Comparison of ENCODE assay signal across 14 cellular contexts in genomic region chr20:11231742-11232141, GRCh38.
"Had no signal": no experiment of that assay in that cellular context is flagged by ENCODE, and none has a peak within 500 bp of the region (broad histone marks: within the 10 kb centered on the region; RNA-seq: fewer than 3 reads in every experiment).

No MANE protein-coding gene starts in this region.

- H3K27ac Mint-ChIP-seq: activated B cell treated with CpG ODN at 0.5 μM for 24 hours; activated CD4-positive, alpha-beta T cell treated with anti-CD3 and anti-CD28 coated beads, Interleukin-2, amount 10 ng/mL, durations not matched to agents 24 days and 14 days; activated naive CD8-positive, alpha-beta T cell treated with anti-CD3 and anti-CD28 coated beads, Interleukin-2, amount 50 U/mL, for 24 hours; activated T-helper 1 cell treated with anti-CD3 and anti-CD28 coated beads, Interleukin-12 subunit alpha, Interleukin-12 subunit beta, Interleukin-2, Interleukin-4 antibody, amounts not matched to agents 30 ng/mL and 10 ng/mL and 1 ng/mL, durations not matched to agents 14 hours and 24 hours and 36 hours; naive thymus-derived CD8-positive, alpha-beta T cell; T-helper 17 cell had no signal

- H3K27ac ChIP-seq: gastroesophageal sphincter, uterus had no signal

- H3K36me3 ChIP-seq: ascending aorta, gastroesophageal sphincter, uterus had no signal

- H3K4me1 Mint-ChIP-seq: activated B cell treated with CpG ODN at 0.5 μM for 24 hours; activated CD4-positive, alpha-beta T cell treated with anti-CD3 and anti-CD28 coated beads, Interleukin-2, amount 10 ng/mL, durations not matched to agents 24 days and 14 days; activated naive CD8-positive, alpha-beta T cell treated with anti-CD3 and anti-CD28 coated beads, Interleukin-2, amount 50 U/mL, for 24 hours; naive thymus-derived CD8-positive, alpha-beta T cell; T-helper 17 cell had no signal

- H3K27me3 ChIP-seq: ascending aorta, gastroesophageal sphincter, uterus had no signal

- H3K4me3 ChIP-seq: ascending aorta, gastroesophageal sphincter, uterus had no signal

- H3K9me3 Mint-ChIP-seq: activated B cell treated with CpG ODN at 0.5 μM for 24 hours; activated CD4-positive, alpha-beta T cell treated with anti-CD3 and anti-CD28 coated beads, Interleukin-2, amount 10 ng/mL, durations not matched to agents 24 days and 14 days; activated naive CD8-positive, alpha-beta T cell treated with anti-CD3 and anti-CD28 coated beads, Interleukin-2, amount 50 U/mL, for 24 hours; activated T-helper 1 cell treated with anti-CD3 and anti-CD28 coated beads, Interleukin-12 subunit alpha, Interleukin-12 subunit beta, Interleukin-2, Interleukin-4 antibody, amounts not matched to agents 30 ng/mL and 10 ng/mL and 1 ng/mL, durations not matched to agents 14 hours and 24 hours and 36 hours had no signal

- H3K9me3 ChIP-seq: ascending aorta, gastroesophageal sphincter, uterus had no signal

- DNase-seq: activated B cell treated with CpG ODN at 0.5 μM for 24 hours; activated CD4-positive, alpha-beta T cell treated with anti-CD3 and anti-CD28 coated beads, Interleukin-2, amount 10 ng/mL, durations not matched to agents 24 days and 14 days; activated naive CD4-positive, alpha-beta T cell treated with Interleukin-2 at 50 U/mL for 16 hours; activated naive CD8-positive, alpha-beta T cell treated with anti-CD3 and anti-CD28 coated beads, Interleukin-2, amount 50 U/mL, for 24 hours; naive thymus-derived CD8-positive, alpha-beta T cell; occipital lobe; stimulated activated CD4-positive, alpha-beta T cell treated with anti-CD3 and anti-CD28 coated beads, Interleukin-2, amount 100 ng/mL, for 48 hours; stimulated activated naive CD8-positive, alpha-beta T cell treated with anti-CD3 and anti-CD28 coated beads, Interleukin-15, Interleukin-2, amounts not matched to agents 100 U/mL and 50 U/mL, for 24 hours; T-helper 17 cell; uterus had no signal

- FAIRE-seq: colon had no signal

- H3K4me1 ChIP-seq: uterus had no signal

- H3K4me3 Mint-ChIP-seq: activated B cell treated with CpG ODN at 0.5 μM for 24 hours; activated CD4-positive, alpha-beta T cell treated with anti-CD3 and anti-CD28 coated beads, Interleukin-2, amount 10 ng/mL, durations not matched to agents 24 days and 14 days; activated naive CD8-positive, alpha-beta T cell treated with anti-CD3 and anti-CD28 coated beads, Interleukin-2, amount 50 U/mL, for 24 hours; activated T-helper 1 cell treated with anti-CD3 and anti-CD28 coated beads, Interleukin-12 subunit alpha, Interleukin-12 subunit beta, Interleukin-2, Interleukin-4 antibody, amounts not matched to agents 30 ng/mL and 10 ng/mL and 1 ng/mL, durations not matched to agents 14 hours and 24 hours and 36 hours; naive thymus-derived CD8-positive, alpha-beta T cell; T-helper 17 cell had no signal

- H3K27me3 Mint-ChIP-seq: activated B cell treated with CpG ODN at 0.5 μM for 24 hours; activated CD4-positive, alpha-beta T cell treated with anti-CD3 and anti-CD28 coated beads, Interleukin-2, amount 10 ng/mL, durations not matched to agents 24 days and 14 days; T-helper 17 cell had no signal

- ATAC-seq: activated naive CD8-positive, alpha-beta T cell treated with anti-CD3 and anti-CD28 coated beads, Interleukin-2, amount 50 U/mL, for 24 hours; gastroesophageal sphincter; naive thymus-derived CD8-positive, alpha-beta T cell; stimulated activated naive CD8-positive, alpha-beta T cell treated with anti-CD3 and anti-CD28 coated beads, Interleukin-15, Interleukin-2, amounts not matched to agents 100 U/mL and 50 U/mL, for 24 hours; T-helper 17 cell had no signal

- H3K36me3 Mint-ChIP-seq: naive thymus-derived CD8-positive, alpha-beta T cell had no signal
